In genomic region chr1:67060811-67061218, GRCh38 we compare ENCODE assay signal across 12 cellular contexts. TPM values are rescaled to one million over a fixed set of nuclear protein-coding genes. Genes with fewer than 3 reads are reported as not detected.
DNase-seq lines count a peak whose midpoint lies in the region; ATAC-seq and TF ChIP-seq lines count a peak whose summit lies in the region.
"Had no signal": no experiment of that assay in that cellular context is flagged by ENCODE, and none has a peak within 500 bp of the region (broad histone marks: within the 10 kb centered on the region; RNA-seq: fewer than 3 reads in every experiment).

No MANE protein-coding gene starts in this region.

- H3K36me3 ChIP-seq in heart left ventricle (no peaks in the 10 kb centered on the region), adrenal gland (replicated peaks in 1 of 2) (no peaks in the 10 kb centered on the region), hepatocyte (replicated peaks; ENCODE audit: insufficient read depth, low read depth) (no peaks in the 10 kb centered on the region), vagina (no peaks in the 10 kb centered on the region), endodermal cell (ENCODE audit: control insufficient read depth, insufficient read depth, low read length) (no peaks in the 10 kb centered on the region)
- H3K36me3 ChIP-seq: gastroesophageal sphincter, upper lobe of right lung had no signal

- H3K4me3 ChIP-seq in heart left ventricle, result no peak overlapping the region
- no peak overlapping the region for H3K4me3 ChIP-seq in adrenal gland
- no peak overlapping the region for H3K4me3 ChIP-seq in hepatocyte
- no peak overlapping the region for H3K4me3 ChIP-seq in vagina
- no peak overlapping the region for H3K4me3 ChIP-seq in endodermal cell (ENCODE audit: low read length)
- H3K4me3 ChIP-seq: gastroesophageal sphincter, upper lobe of right lung had no signal

- H3K9me3 Mint-ChIP-seq in endodermal cell, result no peaks in the 10 kb centered on the region

- H3K4me1 Mint-ChIP-seq in endodermal cell, result no peaks in the 10 kb centered on the region

- H3K9me2 ChIP-seq in hepatocyte (replicated peaks; ENCODE audit: insufficient read depth), result no peaks in the 10 kb centered on the region

- H3K9ac ChIP-seq in endodermal cell (ENCODE audit: extremely low read depth, low read length, poor library complexity, severe bottlenecking), result no peak overlapping the region

- no peaks in the 10 kb centered on the region for H3K36me3 Mint-ChIP-seq in endodermal cell (ENCODE audit: low read depth)
- H3K36me3 Mint-ChIP-seq: naive thymus-derived CD4-positive, alpha-beta T cell had no signal

- ATAC-seq in heart left ventricle, result peak in 3 of 4 donors; percentile 55 to 80 (median 71)
- ATAC-seq: gastroesophageal sphincter; naive thymus-derived CD4-positive, alpha-beta T cell; upper lobe of right lung had no signal

- H3K27me3 Mint-ChIP-seq in endodermal cell (ENCODE audit: insufficient read depth), result peaks cover 6% of the 10 kb centered on the region

- H3K79me2 ChIP-seq in hepatocyte, result no peaks in the 10 kb centered on the region

- no peak overlapping the region for H3K27ac Mint-ChIP-seq in endodermal cell
- H3K27ac Mint-ChIP-seq: naive thymus-derived CD4-positive, alpha-beta T cell had no signal

- no peak overlapping the region for H3K4me3 Mint-ChIP-seq in endodermal cell
- H3K4me3 Mint-ChIP-seq: naive thymus-derived CD4-positive, alpha-beta T cell had no signal

- H4K20me1 ChIP-seq in hepatocyte (ENCODE audit: insufficient read depth, poor library complexity, severe bottlenecking), result no peaks in the 10 kb centered on the region

- intact Hi-C loops in heart left ventricle (cut with DNase I), result loop anchor here in 1 of 10 donors (10.0 kb wide), 1 partner anchor 74 kb away; the partner anchor contains the start of gene C1orf141
- intact Hi-C loops in cardiac septum (cut with DNase I), result no loop called here
- intact Hi-C loops in adrenal gland (cut with DNase I), result no loop called here
- intact Hi-C loops in vagina (cut with DNase I), result no loop called here

- DNase-seq in heart left ventricle (no peak), cardiac septum (ENCODE audit: low spot score) (no peak), adrenal gland (peak; percentile 57 to 90 (median 83)), hepatocyte (ENCODE audit: low spot score) (peak; percentile 68), vagina (ENCODE audit: extremely low spot score in 2 of 2) (no peak), NCI-H1105 treated with DMSO at 0.1 percent for 48 hours (lab: John Stamatoyannopoulos, UW) (no peak), endodermal cell (no peak), 8988T (no peak)
- DNase-seq: naive thymus-derived CD4-positive, alpha-beta T cell; stimulated activated CD4-positive, alpha-beta T cell treated with anti-CD3 and anti-CD28 coated beads, Interleukin-4, amount 100 ng/mL, for 24 hours; upper lobe of right lung had no signal

- no peaks in the 10 kb centered on the region for H3K4me1 ChIP-seq in heart left ventricle
- H3K4me1 ChIP-seq in adrenal gland (replicated peaks in 1 of 2), result peaks cover 6 to 7% of the 10 kb centered on the region in 2 donors
- H3K4me1 ChIP-seq in hepatocyte (ENCODE audit: insufficient read depth), result peaks cover 10% of the 10 kb centered on the region
- no peaks in the 10 kb centered on the region for H3K4me1 ChIP-seq in vagina
- H3K4me1 ChIP-seq in endodermal cell (ENCODE audit: control insufficient read depth, insufficient read depth, low read length), result no peaks in the 10 kb centered on the region
- H3K4me1 ChIP-seq: gastroesophageal sphincter, upper lobe of right lung had no signal

- no peak for TF ChIP-seq CTCF in heart left ventricle (IDR thresholded peaks at IDR 0.05)
- no peak for TF ChIP-seq CTCF in adrenal gland (IDR thresholded peaks at IDR 0.05)
- TF ChIP-seq CTCF in hepatocyte (IDR thresholded peaks at IDR 0.05; ENCODE audit: poor library complexity), result no peak
- no peak for TF ChIP-seq CTCF in vagina (IDR thresholded peaks at IDR 0.05)
- no peak for TF ChIP-seq CTCF in endodermal cell (conservative IDR thresholded peaks at IDR 0.05)

- H3K27me3 ChIP-seq in heart left ventricle (no peaks in the 10 kb centered on the region), adrenal gland (no peaks in the 10 kb centered on the region), hepatocyte (no peaks in the 10 kb centered on the region), vagina (no peaks in the 10 kb centered on the region), endodermal cell (ENCODE audit: control insufficient read depth, insufficient read depth, low read length, poor library complexity, severe bottlenecking) (no peaks in the 10 kb centered on the region)
- H3K27me3 ChIP-seq: gastroesophageal sphincter, upper lobe of right lung had no signal

- TF ChIP-seq POLR2A in heart left ventricle (IDR thresholded peaks at IDR 0.05) (no peak), adrenal gland (IDR thresholded peaks at IDR 0.05) (no peak), vagina (IDR thresholded peaks at IDR 0.05) (no peak)

- no peak overlapping the region for H3K4me2 ChIP-seq in hepatocyte

- H2AFZ ChIP-seq in hepatocyte, result no peak overlapping the region

- H3K9me3 ChIP-seq in heart left ventricle (no peaks in the 10 kb centered on the region), adrenal gland (replicated peaks in 1 of 3) (no peaks in the 10 kb centered on the region), hepatocyte (ENCODE audit: low read depth) (no peaks in the 10 kb centered on the region), vagina (no peaks in the 10 kb centered on the region), endodermal cell (ENCODE audit: control insufficient read depth, low read length) (no peaks in the 10 kb centered on the region)
- H3K9me3 ChIP-seq: gastroesophageal sphincter, upper lobe of right lung had no signal

- WGBS in heart left ventricle, 4 donors, result 58 to 92% (median 84%) methylated on average over 2 of the region's 2 CpGs
- 38 to 63% (median 48%) methylated on average over 2 of the region's 2 CpGs for WGBS in adrenal gland, 4 donors
- 38% methylated on average over 2 of the region's 2 CpGs for WGBS in hepatocyte (ENCODE audit: low lambda C conversion rate, missing lambda C conversion rate)
- 88 to 100% methylated on average over 2 of the region's 2 CpGs for whole genome bisulfite sequencing in endodermal cell (ENCODE audit: insufficient coverage in 1 of 2, insufficient read length in 1 of 2), 2 experiments

- H3K27ac ChIP-seq in heart left ventricle, result no peak overlapping the region
- peak overlapping the region in 2 of 5 donors; percentile 22 to 51 for H3K27ac ChIP-seq in adrenal gland
- peak overlapping the region; percentile 81 for H3K27ac ChIP-seq in hepatocyte
- peak overlapping the region; percentile 19 for H3K27ac ChIP-seq in vagina
- no peak overlapping the region for H3K27ac ChIP-seq in endodermal cell (ENCODE audit: low read depth, low read length)
- H3K27ac ChIP-seq: gastroesophageal sphincter, upper lobe of right lung had no signal

RNA-seq across cellular contexts. Expression of gene SLC35D1, which starts 6.9 kb away (rescaled TPM):
- total RNA-seq in heart left ventricle (1 to 10 TPM; 2.9 to 6.8 (median 4.2) TPM), cardiac septum (4.5 TPM), adrenal gland (10 to 100 TPM in 7 of 8 donors, 1 to 10 TPM in 1; 9.4 to 17.6 (median 13.7) TPM), hepatocyte (40.2 and 42.3 TPM in 2 replicates), vagina (13.3 TPM), endodermal cell (1 to 10 TPM; 5.5 to 5.9 TPM)
- polyA plus RNA-seq in heart left ventricle (1 to 10 TPM; 1.8 to 3.1 TPM), adrenal gland (10 to 100 TPM in 1 of 3 donors, 1 to 10 TPM in 2; 1.9 to 15.7 (median 1.9) TPM), hepatocyte (8.3 and 14.3 TPM in 2 replicates)
- polyA plus RNA-seq in endodermal cell (2013, experiment 1 of 2), result 6.4 TPM
- 5.2 TPM for polyA plus RNA-seq in endodermal cell (2013, experiment 2 of 2)

Comparison
In these comparisons a context has a peak if more than half of its experiments do, and no peak if none do; other contexts are left out.
1. DNase-seq: peak in adrenal gland (7 of 7) and hepatocyte (single experiment); none in heart left ventricle (0 of 5), cardiac septum (single experiment), vagina (0 of 2), NCI-H1105 treated with DMSO at 0.1 percent for 48 hours (single experiment), endodermal cell (single experiment) and 8988T (single experiment).
2. H3K27ac ChIP-seq: peak in hepatocyte (single experiment) and vagina (single experiment); none in heart left ventricle (0 of 12) and endodermal cell (single experiment).